ENCODE assay signal across 9 cellular contexts in the genomic region with DNA sequence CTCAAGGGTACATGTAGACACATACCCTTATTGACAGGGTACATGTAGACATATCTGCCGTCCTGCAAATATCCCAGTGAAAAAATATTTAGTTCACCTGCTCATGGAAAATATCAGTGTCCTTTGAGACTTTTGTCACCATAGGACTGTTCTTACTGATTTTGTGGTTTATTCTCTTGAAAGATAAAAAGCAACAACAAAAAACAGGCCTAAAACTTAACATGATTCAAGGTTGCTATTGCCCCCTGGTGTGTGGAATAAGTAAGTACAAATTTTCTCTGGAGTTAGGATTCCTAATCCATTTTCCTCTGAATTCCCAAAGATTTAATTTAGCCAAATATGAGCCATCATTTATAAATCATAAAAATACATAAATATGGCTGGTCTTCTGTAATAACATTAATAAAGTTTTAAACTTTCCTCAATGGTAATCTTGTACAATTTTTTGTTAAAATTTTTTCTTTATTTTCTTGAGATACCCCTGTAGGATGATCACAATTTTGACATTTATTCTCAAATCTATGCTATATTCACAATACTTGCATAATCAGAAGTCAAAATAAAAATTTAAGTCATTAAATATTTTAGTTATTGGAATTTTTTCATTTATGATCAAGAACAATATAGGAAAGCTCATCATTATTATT.
DNase-seq lines count a peak whose midpoint lies in the region; TF ChIP-seq lines count a peak whose summit lies in the region.
"Had no signal": no experiment of that assay in that cellular context is flagged by ENCODE, and none has a peak within 500 bp of the region (broad histone marks: within the 10 kb centered on the region; RNA-seq: fewer than 3 reads in every experiment).

No MANE protein-coding gene starts in this region.

- TF ChIP-seq CTCF in DOHH2 (IDR thresholded peaks at IDR 0.05; ENCODE audit: low read depth, low read length, poor library complexity, severe bottlenecking) (peak; percentile 79), astrocyte of the cerebellum (IDR thresholded peaks at IDR 0.05; ENCODE audit: low read depth, low read length, missing control alignments) (peak; percentile 43), sigmoid colon (IDR thresholded peaks at IDR 0.05) (no peak)

- no peak overlapping the region for H3K4me2 ChIP-seq in DOHH2 (ENCODE audit: low read length)

- TF ChIP-seq EP300 in Ishikawa (IDR thresholded peaks at IDR 0.05; ENCODE audit: borderline replicate concordance), result no peak
- TF ChIP-seq EP300 in sigmoid colon (IDR thresholded peaks at IDR 0.05), result no peak

- WGBS in sigmoid colon, 2 donors, result 85 to 90% methylated on average over 1 of the region's 1 CpG

- no peak overlapping the region for H3K27ac ChIP-seq in DOHH2 (ENCODE audit: low read depth, low read length)
- H3K27ac ChIP-seq in sigmoid colon, result no peak overlapping the region

- no peaks in the 10 kb centered on the region for H3K4me1 ChIP-seq in DOHH2 (ENCODE audit: control insufficient read depth, low read length)
- no peaks in the 10 kb centered on the region for H3K4me1 ChIP-seq in sigmoid colon

- peak; percentile 9 for DNase-seq in astrocyte of the cerebellum (ENCODE audit: low read depth)
- DNase-seq in myocyte (ENCODE audit: low read depth), result peak; percentile 6
- no peak for DNase-seq in anterior cingulate cortex (lab: John Stamatoyannopoulos, UW)
- no peak for DNase-seq in ecto neural progenitor cell (ENCODE audit: low spot score)
- DNase-seq in sigmoid colon, result no peak
- no peak for DNase-seq in activated CD8-positive, alpha-beta memory T cell treated with anti-CD3 and anti-CD28 coated beads, Interleukin-2, amount 50 U/mL, for 48 hours
- DNase-seq: effector CD4-positive, alpha-beta T cell had no signal

- H3K27me3 ChIP-seq in DOHH2 (ENCODE audit: control insufficient read depth, low read length) (no peaks in the 10 kb centered on the region), sigmoid colon (no peaks in the 10 kb centered on the region)

- TF ChIP-seq POLR2A in sigmoid colon (IDR thresholded peaks at IDR 0.05), result no peak

- no peaks in the 10 kb centered on the region for H3K9me3 ChIP-seq in DOHH2 (ENCODE audit: control insufficient read depth, insufficient read depth, low read length)
- H3K9me3 ChIP-seq in sigmoid colon, result peaks cover 0 to 1% (median 0%) of the 10 kb centered on the region in 4 donors

- H3K9me2 ChIP-seq in DOHH2 (replicated peaks; ENCODE audit: control insufficient read depth, low read length), result no peaks in the 10 kb centered on the region

- H3K79me2 ChIP-seq in DOHH2 (ENCODE audit: control insufficient read depth, low read length), result no peaks in the 10 kb centered on the region

- H3K4me3 ChIP-seq in DOHH2 (ENCODE audit: low read length) (no peak overlapping the region), astrocyte of the cerebellum (ENCODE audit: low read depth, low read length) (no peak overlapping the region), sigmoid colon (no peak overlapping the region)

- in situ Hi-C loops in astrocyte of the cerebellum (cut with HindIII; ENCODE audit: low sequenced_read_pairs), result loop anchor here (5.0 kb wide), 1 partner anchor 614 kb away; no protein-coding TSS in a partner anchor

- peak; percentile 72 for TF ChIP-seq RAD21 in Ishikawa (IDR thresholded peaks at IDR 0.05; ENCODE audit: low read depth)

- intact Hi-C loops in sigmoid colon (cut with DNase I), result no loop called here

- no peaks in the 10 kb centered on the region for H4K20me1 ChIP-seq in DOHH2 (ENCODE audit: control insufficient read depth, insufficient read depth, low read depth, low read length)

- no peaks in the 10 kb centered on the region for H3K36me3 ChIP-seq in DOHH2 (ENCODE audit: control insufficient read depth, low read length)
- no peaks in the 10 kb centered on the region for H3K36me3 ChIP-seq in sigmoid colon

- H3F3A ChIP-seq in DOHH2 (ENCODE audit: control insufficient read depth, insufficient read depth), result no peaks in the 10 kb centered on the region

TF ChIP-seq in Ishikawa, 13 proteins besides CTCF, POLR2A, EP300 and RAD21:
- TF ChIP-seq CEBPB (IDR thresholded peaks at IDR 0.05), result no peak
- TF ChIP-seq, protein P1, sequence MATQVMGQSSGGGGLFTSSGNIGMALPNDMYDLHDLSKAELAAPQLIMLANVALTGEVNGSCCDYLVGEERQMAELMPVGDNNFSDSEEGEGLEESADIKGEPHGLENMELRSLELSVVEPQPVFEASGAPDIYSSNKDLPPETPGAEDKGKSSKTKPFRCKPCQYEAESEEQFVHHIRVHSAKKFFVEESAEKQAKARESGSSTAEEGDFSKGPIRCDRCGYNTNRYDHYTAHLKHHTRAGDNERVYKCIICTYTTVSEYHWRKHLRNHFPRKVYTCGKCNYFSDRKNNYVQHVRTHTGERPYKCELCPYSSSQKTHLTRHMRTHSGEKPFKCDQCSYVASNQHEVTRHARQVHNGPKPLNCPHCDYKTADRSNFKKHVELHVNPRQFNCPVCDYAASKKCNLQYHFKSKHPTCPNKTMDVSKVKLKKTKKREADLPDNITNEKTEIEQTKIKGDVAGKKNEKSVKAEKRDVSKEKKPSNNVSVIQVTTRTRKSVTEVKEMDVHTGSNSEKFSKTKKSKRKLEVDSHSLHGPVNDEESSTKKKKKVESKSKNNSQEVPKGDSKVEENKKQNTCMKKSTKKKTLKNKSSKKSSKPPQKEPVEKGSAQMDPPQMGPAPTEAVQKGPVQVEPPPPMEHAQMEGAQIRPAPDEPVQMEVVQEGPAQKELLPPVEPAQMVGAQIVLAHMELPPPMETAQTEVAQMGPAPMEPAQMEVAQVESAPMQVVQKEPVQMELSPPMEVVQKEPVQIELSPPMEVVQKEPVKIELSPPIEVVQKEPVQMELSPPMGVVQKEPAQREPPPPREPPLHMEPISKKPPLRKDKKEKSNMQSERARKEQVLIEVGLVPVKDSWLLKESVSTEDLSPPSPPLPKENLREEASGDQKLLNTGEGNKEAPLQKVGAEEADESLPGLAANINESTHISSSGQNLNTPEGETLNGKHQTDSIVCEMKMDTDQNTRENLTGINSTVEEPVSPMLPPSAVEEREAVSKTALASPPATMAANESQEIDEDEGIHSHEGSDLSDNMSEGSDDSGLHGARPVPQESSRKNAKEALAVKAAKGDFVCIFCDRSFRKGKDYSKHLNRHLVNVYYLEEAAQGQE (IDR thresholded peaks at IDR 0.05; ENCODE audit: low read depth), result no peak
- TF ChIP-seq, protein P2, sequence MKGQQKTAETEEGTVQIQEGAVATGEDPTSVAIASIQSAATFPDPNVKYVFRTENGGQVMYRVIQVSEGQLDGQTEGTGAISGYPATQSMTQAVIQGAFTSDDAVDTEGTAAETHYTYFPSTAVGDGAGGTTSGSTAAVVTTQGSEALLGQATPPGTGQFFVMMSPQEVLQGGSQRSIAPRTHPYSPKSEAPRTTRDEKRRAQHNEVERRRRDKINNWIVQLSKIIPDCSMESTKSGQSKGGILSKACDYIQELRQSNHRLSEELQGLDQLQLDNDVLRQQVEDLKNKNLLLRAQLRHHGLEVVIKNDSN (IDR thresholded peaks at IDR 0.05), result no peak
- no peak for TF ChIP-seq CREB1 (IDR thresholded peaks at IDR 0.05; ENCODE audit: low read depth)
- no peak for TF ChIP-seq NFIC (IDR thresholded peaks at IDR 0.05)
- TF ChIP-seq ZBTB7A (IDR thresholded peaks at IDR 0.05; ENCODE audit: low read depth), result no peak
- TF ChIP-seq YY1 (IDR thresholded peaks at IDR 0.05; ENCODE audit: low read depth), result no peak
- no peak for TF ChIP-seq EGR1 (IDR thresholded peaks at IDR 0.05)
- TF ChIP-seq TAF1 (IDR thresholded peaks at IDR 0.05; ENCODE audit: low read depth), result no peak

Comparison
In these comparisons a context has a peak if more than half of its experiments do, and no peak if none do; other contexts are left out.
1. CTCF ChIP-seq: peak in DOHH2 (single experiment) and astrocyte of the cerebellum (single experiment); none in sigmoid colon (0 of 4).
2. DNase-seq: peak in astrocyte of the cerebellum (single experiment) and myocyte (single experiment); none in anterior cingulate cortex (0 of 58), ecto neural progenitor cell (single experiment), sigmoid colon (single experiment) and activated CD8-positive, alpha-beta memory T cell treated with anti-CD3 and anti-CD28 coated beads, Interleukin-2, amount 50 U/mL, for 48 hours (single experiment).